In genomic region chr6:34610819-34611477, GRCh38 we compare ENCODE assay signal across 10 cellular contexts. TPM values are rescaled to one million over a fixed set of nuclear protein-coding genes. Genes with fewer than 3 reads are reported as not detected.
DNase-seq lines count a peak whose midpoint lies in the region; ATAC-seq lines count a peak whose summit lies in the region.
"Had no signal": no experiment of that assay in that cellular context is flagged by ENCODE, and none has a peak within 500 bp of the region (broad histone marks: within the 10 kb centered on the region; RNA-seq: fewer than 3 reads in every experiment).

No MANE protein-coding gene starts in this region.

- intact Hi-C loops in left colon (cut with DNase I, micrococcal nuclease), result no loop called here

- ATAC-seq in left colon (peak; percentile 47), GM19023 (IDR thresholded peaks at IDR 0.05; ENCODE audit: unreplicated experiment) (no peak)

- peak; percentile 25 for DNase-seq in AG08396 (ENCODE audit: low spot score)
- DNase-seq in HS-5 (ENCODE audit: low read depth), result peak; percentile 66
- peak; percentile 34 for DNase-seq in amniotic stem cell (lab: John Stamatoyannopoulos, UW)
- DNase-seq in left colon, result no peak
- DNase-seq in mucosa of gallbladder (ENCODE audit: low spot score), result no peak
- no peak for DNase-seq in NCI-H1436 (lab: John Stamatoyannopoulos, UW)
- no peak for DNase-seq in DMS79 (lab: John Stamatoyannopoulos, UW)
- DNase-seq: activated CD4-positive, alpha-beta T cell treated with anti-CD3 and anti-CD28 coated beads for 1 hour had no signal

RNA-seq across cellular contexts. Expression of gene SPDEF, which starts 54.8 kb away (rescaled TPM):
- total RNA-seq in left colon, result 10 to 100 TPM; 59.4 to 73.5 TPM
- 16.7 TPM for total RNA-seq in mucosa of gallbladder
- total RNA-seq: thoracic aorta had no signal

Comparison
In these comparisons a context has a peak if more than half of its experiments do, and no peak if none do; other contexts are left out.
1. DNase-seq: peak in AG08396 (single experiment), HS-5 (single experiment) and amniotic stem cell (single experiment); none in left colon (0 of 2), mucosa of gallbladder (single experiment), NCI-H1436 (single experiment) and DMS79 (single experiment).